Comparison of ENCODE assay signal across 19 cellular contexts in the genomic region with DNA sequence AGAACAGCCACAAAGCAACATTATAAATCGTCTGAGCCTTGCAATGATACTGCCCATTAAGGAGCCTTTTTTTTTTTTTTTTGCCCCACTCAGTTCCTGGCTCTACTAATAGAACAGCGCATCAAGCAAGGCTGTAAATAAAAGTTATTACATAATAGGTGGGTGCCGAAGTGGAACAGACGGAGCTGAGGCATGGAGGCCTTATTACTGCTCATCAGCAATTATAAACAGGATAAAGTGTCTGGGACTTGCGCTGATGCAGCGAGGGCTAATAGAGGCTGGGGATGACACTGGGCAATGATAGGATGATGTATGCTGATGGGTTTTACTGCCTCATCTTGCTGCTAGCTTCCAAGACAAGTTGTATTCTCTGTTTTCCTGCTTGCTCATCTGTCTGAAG.
A peak's percentile ranks its signal among the peaks of the same experiment; 100 is the strongest.
DNase-seq lines count a peak whose midpoint lies in the region; ATAC-seq, FAIRE-seq and TF ChIP-seq lines count a peak whose summit lies in the region.
"Had no signal": no experiment of that assay in that cellular context is flagged by ENCODE, and none has a peak within 500 bp of the region (broad histone marks: within the 10 kb centered on the region; RNA-seq: fewer than 3 reads in every experiment).

No MANE protein-coding gene starts in this region.

- TF ChIP-seq POLR2A in H54 (IDR thresholded peaks at IDR 0.05; ENCODE audit: low read depth, low read length): no peak
- TF ChIP-seq POLR2A in gastrocnemius medialis (IDR thresholded peaks at IDR 0.05): no peak

- ATAC-seq in gastrocnemius medialis: peak; percentile 56 to 66
- ATAC-seq in HG02763 (IDR thresholded peaks at IDR 0.05; ENCODE audit: unreplicated experiment): no peak
- ATAC-seq: Panc1 had no signal

- DNase-seq in D721Med (ENCODE audit: insufficient read length, low spot score): no peak
- DNase-seq in H54 (ENCODE audit: insufficient read length, low spot score): no peak
- DNase-seq in cerebellar cortex (ENCODE audit: low spot score): peak; percentile 33
- DNase-seq in gastrocnemius medialis: no peak
- DNase-seq in stimulated activated CD4-positive, alpha-beta T cell treated with anti-CD3 and anti-CD28 coated beads, Interleukin-2, amount 100 ng/mL, for 24 hours: no peak
- no peak for DNase-seq in NCI-H1092 (lab: John Stamatoyannopoulos, UW)
- DNase-seq: COR-L47, GF-D8, H7, HFFc6, MV-4-11, NCI-H1436, NCI-H1930, NCI-H524 had no signal

- H3K27ac ChIP-seq in gastrocnemius medialis: no peak overlapping the region
- H3K27ac ChIP-seq: HL-60, KMS-11, SJSA1 had no signal

- H3K27me3 ChIP-seq in gastrocnemius medialis: no peaks in the 10 kb centered on the region
- H3K27me3 ChIP-seq: SJSA1 had no signal

- TF ChIP-seq CTCF in D721Med (IDR thresholded peaks at IDR 0.05; ENCODE audit: insufficient read depth, missing control alignments): no peak
- no peak for TF ChIP-seq CTCF in gastrocnemius medialis (IDR thresholded peaks at IDR 0.05 in 4 of 5, conservative IDR thresholded peaks at IDR 0.05 in 1 of 5)

- peaks cover 25 to 35% of the 10 kb centered on the region in 2 donors for H3K4me1 ChIP-seq in gastrocnemius medialis

- in situ Hi-C loops in gastrocnemius medialis (cut with MboI; ENCODE audit: low sequenced_read_pairs in 4 of 4): no loop called here

- H3K4me3 ChIP-seq in gastrocnemius medialis: no peak overlapping the region
- H3K4me3 ChIP-seq: SJSA1 had no signal

- no peaks in the 10 kb centered on the region for H3K36me3 ChIP-seq in gastrocnemius medialis
- H3K36me3 ChIP-seq: SJSA1 had no signal

- intact Hi-C loops in gastrocnemius medialis (cut with DNase I; ENCODE audit: low total_unique reads): no loop called here

- H3K9me3 ChIP-seq in gastrocnemius medialis: no peaks in the 10 kb centered on the region
- H3K9me3 ChIP-seq: SJSA1 had no signal

- FAIRE-seq in D721Med (lab: Jason Lieb, UNC) (peak; percentile 74), H54 (lab: Jason Lieb, UNC) (peak; percentile 69)
